In genomic region chr5:171845857-171846785, GRCh38 we compare ENCODE assay signal across 11 cellular contexts.
DNase-seq lines count a peak whose midpoint lies in the region; ATAC-seq, FAIRE-seq and TF ChIP-seq lines count a peak whose summit lies in the region.
"Had no signal": no experiment of that assay in that cellular context is flagged by ENCODE, and none has a peak within 500 bp of the region (broad histone marks: within the 10 kb centered on the region; RNA-seq: fewer than 3 reads in every experiment).

No MANE protein-coding gene starts in this region.

- H2AFZ ChIP-seq in HepG2 (ENCODE audit: low read length), result no peak overlapping the region

- H3K36me3 ChIP-seq in BLaER1 treated with 17β-estradiol and CSF1 and Interleukin-3, amounts not matched to agents 10 nM and 100 nM, result 0 out of 22 replicates have a peak, but pooled peaks cover 0 to 7% (median 0%) of the 10 kb centered on the region in 11 experiments
- H3K36me3 ChIP-seq in HepG2 (replicated peaks in 1 of 2; ENCODE audit: control insufficient read depth in 1 of 2, insufficient read depth in 2 of 2, low read length in 2 of 2), result no peaks in the 10 kb centered on the region

- no peaks in the 10 kb centered on the region for H3K27me3 ChIP-seq in BLaER1 treated with 17β-estradiol and CSF1 and Interleukin-3, amounts not matched to agents 10 nM and 100 nM
- H3K27me3 ChIP-seq in HepG2 (ENCODE audit: control insufficient read depth in 1 of 2, insufficient read depth in 2 of 2, low read length in 2 of 2), result no peaks in the 10 kb centered on the region

- intact Hi-C loops in HepG2 (cut with micrococcal nuclease; ENCODE audit: unreplicated experiment), result no loop called here

- TF ChIP-seq EP300 in HepG2 (IDR thresholded peaks at IDR 0.05; ENCODE audit: low read depth in 2 of 2, low read length in 2 of 2) (no peak), HepG2 (CRISPR knock-in tag; IDR thresholded peaks at IDR 0.05; ENCODE audit: borderline replicate concordance) (no peak)

- in situ Hi-C loops in HepG2 (cut with HindIII; ENCODE audit: extremely low pct_ligation_motif_present, low pct_unique_long_range_greater_than_20kb), result no loop called here

- no peaks in the 10 kb centered on the region for H3K79me2 ChIP-seq in HepG2 (ENCODE audit: insufficient read depth, low read length)

- 91% methylated on average over 7 of the region's 14 CpGs for WGBS in HepG2 (ENCODE audit: low lambda C conversion rate)

- no peak overlapping the region for H3K27ac ChIP-seq in BLaER1 treated with 17β-estradiol and CSF1 and Interleukin-3, amounts not matched to agents 10 nM and 100 nM
- no peak overlapping the region for H3K27ac ChIP-seq in HepG2 (ENCODE audit: extremely low read length, insufficient read depth, low read length)

- DNase-seq in NCI-H2196 (lab: John Stamatoyannopoulos, UW; ENCODE audit: unreplicated experiment), result peak; percentile 73
- DNase-seq in choroid plexus epithelial cell (ENCODE audit: low read depth), result no peak
- no peak for DNase-seq in HepG2 (ENCODE audit: low spot score)
- DNase-seq in activated gamma-delta T cell treated with Interleukin-2 at 50 U/mL for 16 hours, result no peak
- no peak for DNase-seq in NK-92 treated with Interleukin-12 subunit alpha and Interleukin-12 subunit beta, amount 100 ng/mL, for 24 hours (lab: John Stamatoyannopoulos, UW)
- DNase-seq: activated T-cell treated with anti-CD3 and anti-CD28 coated beads, Interleukin-2, amount 50 U/mL, for 48 hours; NCI-H187 treated with DMSO at 0.1 percent for 48 hours had no signal

- H3K9ac ChIP-seq in BLaER1 treated with 17β-estradiol and CSF1 and Interleukin-3, amounts not matched to agents 10 nM and 100 nM, result no peak overlapping the region
- no peak overlapping the region for H3K9ac ChIP-seq in HepG2 (ENCODE audit: insufficient read depth, low read depth, low read length)

- TF ChIP-seq POLR2A in HepG2 (IDR thresholded peaks at IDR 0.05; ENCODE audit: insufficient read depth in 1 of 2, low read depth in 2 of 2, low read length in 2 of 2), result no peak

- no TSS peak for BruUV-seq in HepG2 (replicated peaks; lab: Mats Ljungman, UMichigan)

- H3K4me2 ChIP-seq in BLaER1 treated with 17β-estradiol and CSF1 and Interleukin-3, amounts not matched to agents 10 nM and 100 nM, result peak overlapping the region in 10 of 11 experiments; percentile 12 to 60 (median 46); a peak in 17 of 22 replicates
- H3K4me2 ChIP-seq in HepG2 (ENCODE audit: low read depth, low read length), result no peak overlapping the region

- H4K20me1 ChIP-seq in BLaER1 treated with 17β-estradiol and CSF1 and Interleukin-3, amounts not matched to agents 10 nM and 100 nM, result peaks cover 0 to 13% (median 0%) of the 10 kb centered on the region in 11 experiments; a peak in 2 of 22 replicates
- H4K20me1 ChIP-seq in HepG2 (ENCODE audit: insufficient read depth, low read length), result no peaks in the 10 kb centered on the region

- POLR2A ChIA-PET in HepG2 (lab: Yijun Ruan, JAX), result no interaction called here

- TF ChIP-seq RAD21 in HepG2 (CRISPR knock-in tag; IDR thresholded peaks at IDR 0.05), result no peak

- no peaks in the 10 kb centered on the region for H3K9me3 ChIP-seq in BLaER1 treated with 17β-estradiol and CSF1 and Interleukin-3, amounts not matched to agents 10 nM and 100 nM (replicated peaks in 1 of 11)
- H3K9me3 ChIP-seq in HepG2 (ENCODE audit: low read length), result no peaks in the 10 kb centered on the region
- H3K9me3 ChIP-seq: Caco-2 had no signal

- peak; percentile 24 for TF ChIP-seq CTCF in choroid plexus epithelial cell (conservative IDR thresholded peaks at IDR 0.05; ENCODE audit: low read depth, low read length)
- TF ChIP-seq CTCF in HepG2 (CRISPR knock-in tag; IDR thresholded peaks at IDR 0.05), result peak; percentile 39; the same call in 1 of the 2 replicates

- CTCF ChIA-PET in HepG2 (lab: Yijun Ruan, JAX; ENCODE audit: low intra/inter-chr PET ratio, low total read pairs), result no interaction called here

- H3K4me3 ChIP-seq in BLaER1 treated with 17β-estradiol and CSF1 and Interleukin-3, amounts not matched to agents 10 nM and 100 nM, result no peak overlapping the region
- H3K4me3 ChIP-seq in choroid plexus epithelial cell (ENCODE audit: low read depth, low read length) (no peak overlapping the region), HepG2 (replicated peaks in 1 of 3; ENCODE audit: insufficient read depth in 1 of 3, low read depth in 2 of 3, low read length in 3 of 3) (no peak overlapping the region)

- ATAC-seq in HepG2 (peak; percentile 47), GM18517 (IDR thresholded peaks at IDR 0.05; ENCODE audit: unreplicated experiment) (no peak), HG03095 (IDR thresholded peaks at IDR 0.05; ENCODE audit: unreplicated experiment) (no peak)

- FAIRE-seq in HepG2 (lab: Jason Lieb, UNC), result no peak

- H3K4me1 ChIP-seq in BLaER1 treated with 17β-estradiol and CSF1 and Interleukin-3, amounts not matched to agents 10 nM and 100 nM, result peaks cover 7 to 23% (median 15%) of the 10 kb centered on the region in 10 experiments; a peak in 18 of 20 replicates
- H3K4me1 ChIP-seq in HepG2 (ENCODE audit: insufficient read depth, low read length), result no peaks in the 10 kb centered on the region
- H3K4me1 ChIP-seq: Caco-2 had no signal

TF ChIP-seq in HepG2, 621 proteins besides CTCF, POLR2A, EP300 and RAD21:
- TF ChIP-seq NR2F6 (IDR thresholded peaks at IDR 0.05) (0 out of 2 replicates have a peak, but pooled peaks have one; percentile 13), NR2F6 (CRISPR knock-in tag; IDR thresholded peaks at IDR 0.05) (no peak), HNF4G (IDR thresholded peaks at IDR 0.05; ENCODE audit: borderline replicate concordance, low read depth, low read length) (no peak), HNF4G (CRISPR knock-in tag; IDR thresholded peaks at IDR 0.05; ENCODE audit: borderline replicate concordance, low read depth) (no peak), JUNB (CRISPR knock-in tag; IDR thresholded peaks at IDR 0.05; ENCODE audit: borderline replicate concordance) (no peak), ZNF101 (CRISPR knock-in tag; IDR thresholded peaks at IDR 0.05; ENCODE audit: borderline replicate concordance, low read depth) (no peak), CBX1 (IDR thresholded peaks at IDR 0.05; ENCODE audit: low read depth) (no peak), STAG1 (CRISPR knock-in tag; IDR thresholded peaks at IDR 0.05) (peak; percentile 53), ZNF850 (CRISPR knock-in tag; conservative IDR thresholded peaks at IDR 0.05) (0 out of 2 replicates have a peak, but pooled peaks have one; percentile 73), ZNF788 (CRISPR knock-in tag; IDR thresholded peaks at IDR 0.05; ENCODE audit: borderline replicate concordance) (no peak), ZNF652 (CRISPR knock-in tag; IDR thresholded peaks at IDR 0.05; ENCODE audit: borderline replicate concordance, low read depth) (no peak), ZNF180 (CRISPR knock-in tag; IDR thresholded peaks at IDR 0.05; ENCODE audit: borderline replicate concordance, low read depth) (no peak)
- TF ChIP-seq, protein P1, sequence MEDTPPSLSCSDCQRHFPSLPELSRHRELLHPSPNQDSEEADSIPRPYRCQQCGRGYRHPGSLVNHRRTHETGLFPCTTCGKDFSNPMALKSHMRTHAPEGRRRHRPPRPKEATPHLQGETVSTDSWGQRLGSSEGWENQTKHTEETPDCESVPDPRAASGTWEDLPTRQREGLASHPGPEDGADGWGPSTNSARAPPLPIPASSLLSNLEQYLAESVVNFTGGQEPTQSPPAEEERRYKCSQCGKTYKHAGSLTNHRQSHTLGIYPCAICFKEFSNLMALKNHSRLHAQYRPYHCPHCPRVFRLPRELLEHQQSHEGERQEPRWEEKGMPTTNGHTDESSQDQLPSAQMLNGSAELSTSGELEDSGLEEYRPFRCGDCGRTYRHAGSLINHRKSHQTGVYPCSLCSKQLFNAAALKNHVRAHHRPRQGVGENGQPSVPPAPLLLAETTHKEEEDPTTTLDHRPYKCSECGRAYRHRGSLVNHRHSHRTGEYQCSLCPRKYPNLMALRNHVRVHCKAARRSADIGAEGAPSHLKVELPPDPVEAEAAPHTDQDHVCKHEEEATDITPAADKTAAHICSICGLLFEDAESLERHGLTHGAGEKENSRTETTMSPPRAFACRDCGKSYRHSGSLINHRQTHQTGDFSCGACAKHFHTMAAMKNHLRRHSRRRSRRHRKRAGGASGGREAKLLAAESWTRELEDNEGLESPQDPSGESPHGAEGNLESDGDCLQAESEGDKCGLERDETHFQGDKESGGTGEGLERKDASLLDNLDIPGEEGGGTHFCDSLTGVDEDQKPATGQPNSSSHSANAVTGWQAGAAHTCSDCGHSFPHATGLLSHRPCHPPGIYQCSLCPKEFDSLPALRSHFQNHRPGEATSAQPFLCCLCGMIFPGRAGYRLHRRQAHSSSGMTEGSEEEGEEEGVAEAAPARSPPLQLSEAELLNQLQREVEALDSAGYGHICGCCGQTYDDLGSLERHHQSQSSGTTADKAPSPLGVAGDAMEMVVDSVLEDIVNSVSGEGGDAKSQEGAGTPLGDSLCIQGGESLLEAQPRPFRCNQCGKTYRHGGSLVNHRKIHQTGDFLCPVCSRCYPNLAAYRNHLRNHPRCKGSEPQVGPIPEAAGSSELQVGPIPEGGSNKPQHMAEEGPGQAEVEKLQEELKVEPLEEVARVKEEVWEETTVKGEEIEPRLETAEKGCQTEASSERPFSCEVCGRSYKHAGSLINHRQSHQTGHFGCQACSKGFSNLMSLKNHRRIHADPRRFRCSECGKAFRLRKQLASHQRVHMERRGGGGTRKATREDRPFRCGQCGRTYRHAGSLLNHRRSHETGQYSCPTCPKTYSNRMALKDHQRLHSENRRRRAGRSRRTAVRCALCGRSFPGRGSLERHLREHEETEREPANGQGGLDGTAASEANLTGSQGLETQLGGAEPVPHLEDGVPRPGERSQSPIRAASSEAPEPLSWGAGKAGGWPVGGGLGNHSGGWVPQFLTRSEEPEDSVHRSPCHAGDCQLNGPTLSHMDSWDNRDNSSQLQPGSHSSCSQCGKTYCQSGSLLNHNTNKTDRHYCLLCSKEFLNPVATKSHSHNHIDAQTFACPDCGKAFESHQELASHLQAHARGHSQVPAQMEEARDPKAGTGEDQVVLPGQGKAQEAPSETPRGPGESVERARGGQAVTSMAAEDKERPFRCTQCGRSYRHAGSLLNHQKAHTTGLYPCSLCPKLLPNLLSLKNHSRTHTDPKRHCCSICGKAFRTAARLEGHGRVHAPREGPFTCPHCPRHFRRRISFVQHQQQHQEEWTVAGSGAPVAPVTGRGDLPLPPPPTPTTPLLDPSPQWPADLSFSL (CRISPR knock-in tag; IDR thresholded peaks at IDR 0.05), result no peak
- TF ChIP-seq, protein P2, sequence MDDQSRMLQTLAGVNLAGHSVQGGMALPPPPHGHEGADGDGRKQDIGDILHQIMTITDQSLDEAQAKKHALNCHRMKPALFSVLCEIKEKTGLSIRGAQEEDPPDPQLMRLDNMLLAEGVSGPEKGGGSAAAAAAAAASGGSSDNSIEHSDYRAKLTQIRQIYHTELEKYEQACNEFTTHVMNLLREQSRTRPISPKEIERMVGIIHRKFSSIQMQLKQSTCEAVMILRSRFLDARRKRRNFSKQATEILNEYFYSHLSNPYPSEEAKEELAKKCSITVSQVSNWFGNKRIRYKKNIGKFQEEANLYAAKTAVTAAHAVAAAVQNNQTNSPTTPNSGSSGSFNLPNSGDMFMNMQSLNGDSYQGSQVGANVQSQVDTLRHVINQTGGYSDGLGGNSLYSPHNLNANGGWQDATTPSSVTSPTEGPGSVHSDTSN (CRISPR knock-in tag; IDR thresholded peaks at IDR 0.05; ENCODE audit: borderline replicate concordance), result no peak
